In genomic region chr16:70451004-70451340, GRCh38 we compare ENCODE assay signal across 8 cellular contexts. TPM values are rescaled to one million over a fixed set of nuclear protein-coding genes. Genes with fewer than 3 reads are reported as not detected.
A peak's percentile ranks its signal among the peaks of the same experiment; 100 is the strongest.
DNase-seq lines count a peak whose midpoint lies in the region; ATAC-seq, FAIRE-seq and TF ChIP-seq lines count a peak whose summit lies in the region.
"Not testable (repeated sequence)": the region's sequence is repeated elsewhere in the genome, so short reads cannot be mapped to it uniquely, and the experiment has no call there.

No MANE protein-coding gene starts in this region.

- H3K4me3 Mint-ChIP-seq in astrocyte (ENCODE audit: unreplicated experiment) = not testable (repeated sequence)

- H3K27ac Mint-ChIP-seq in astrocyte (ENCODE audit: unreplicated experiment) = not testable (repeated sequence)

- POLR2A ChIA-PET in BJ (lab: Charles Lee) = not testable (repeated sequence)

- not testable (repeated sequence) for H3K36me3 ChIP-seq in BJ (ENCODE audit: control insufficient read depth, insufficient read depth, low read length); astrocyte (ENCODE audit: insufficient read depth, low read length); esophagus (ENCODE audit: control insufficient read depth in 2 of 2, insufficient read depth in 2 of 2, low read length in 1 of 2); kidney epithelial cell (ENCODE audit: control insufficient read depth, insufficient read depth, low read length)

- CTCF ChIA-PET in BJ (lab: Yijun Ruan, JAX) = interaction anchor here (1.9 kb wide), 1 partner anchor 11 kb away, joined by 4 read pairs; the partner anchor contains the start of gene ST3GAL2

- not testable (repeated sequence) for H4K20me1 ChIP-seq in astrocyte (ENCODE audit: insufficient read depth, low read length)

- not testable (repeated sequence) for H3K36me3 Mint-ChIP-seq in astrocyte (ENCODE audit: low read depth, unreplicated experiment)

- H3K4me1 ChIP-seq in astrocyte (ENCODE audit: insufficient read depth, low read length); esophagus (ENCODE audit: control insufficient read depth in 2 of 2, insufficient read depth in 2 of 2, low read length in 1 of 2): not testable (repeated sequence)

- H3K9me3 Mint-ChIP-seq in astrocyte (ENCODE audit: unreplicated experiment) = not testable (repeated sequence)

- H3K4me3 ChIP-seq in BJ (ENCODE audit: low read depth, low read length) (0 out of 2 replicates have a peak overlapping the region, but pooled peaks have one; percentile 8), choroid plexus epithelial cell (ENCODE audit: low read depth, low read length) (peak overlapping the region; percentile 53), esophagus (ENCODE audit: low read depth in 1 of 2, low read length in 2 of 2) (peak overlapping the region; percentile 5 to 15), kidney epithelial cell (ENCODE audit: low read depth, low read length) (peak overlapping the region; percentile 21), skin epidermis (peak overlapping the region in 5 of 7 experiments; percentile 4 to 27 (median 12))
- not testable (repeated sequence) for H3K4me3 ChIP-seq in astrocyte (ENCODE audit: insufficient read depth, low read depth, low read length)

- H3K9me3 ChIP-seq in astrocyte (ENCODE audit: insufficient read depth, low read depth, low read length); esophagus (ENCODE audit: control insufficient read depth in 2 of 2, insufficient read depth in 1 of 2, low read depth in 1 of 2, low read length in 1 of 2): not testable (repeated sequence)

- WGBS in esophagus, 2 donors = 39 to 60% methylated on average over 22 to 25 of the region's 25 CpGs

- not testable (repeated sequence) for H3K27me3 Mint-ChIP-seq in astrocyte (ENCODE audit: low read depth, unreplicated experiment)

- peak overlapping the region; percentile 66 for H2AFZ ChIP-seq in astrocyte (ENCODE audit: low read depth, low read length)

- FAIRE-seq in astrocyte (lab: Jason Lieb, UNC) = not testable (repeated sequence)

- H3K4me1 Mint-ChIP-seq in astrocyte (ENCODE audit: low read depth, unreplicated experiment) = not testable (repeated sequence)

- not testable (repeated sequence) for ATAC-seq in Right ventricle myocardium superior (ENCODE audit: poor library complexity)

- not testable (repeated sequence) for TF ChIP-seq CTCF in BJ (IDR thresholded peaks at IDR 0.05; ENCODE audit: insufficient read depth, low read depth, low read length); astrocyte (IDR thresholded peaks at IDR 0.05; ENCODE audit: insufficient read depth, low read depth, low read length); choroid plexus epithelial cell (conservative IDR thresholded peaks at IDR 0.05; ENCODE audit: low read depth, low read length); kidney epithelial cell (IDR thresholded peaks at IDR 0.05; ENCODE audit: insufficient read depth, low read length, poor library complexity, severe bottlenecking)

- H3K27ac ChIP-seq in astrocyte (ENCODE audit: low read depth, low read length); esophagus (ENCODE audit: low read depth in 2 of 2, low read length in 1 of 2): not testable (repeated sequence)
- peak overlapping the region in 1 of 21 experiments; percentile 25 for H3K27ac ChIP-seq in skin epidermis

- not testable (repeated sequence) for H3K27me3 ChIP-seq in BJ (ENCODE audit: control insufficient read depth, insufficient read depth, low read length); astrocyte (ENCODE audit: insufficient read depth, low read length); esophagus (ENCODE audit: control insufficient read depth in 1 of 2, insufficient read depth in 2 of 2, low read length in 2 of 2); kidney epithelial cell (ENCODE audit: control insufficient read depth, insufficient read depth, low read length)

- not testable (repeated sequence) for H3K79me2 ChIP-seq in astrocyte (ENCODE audit: insufficient read depth, low read length)

- H3K9ac ChIP-seq in astrocyte (ENCODE audit: low read length) = not testable (repeated sequence)

- peak overlapping the region; percentile 46 for H3K4me2 ChIP-seq in astrocyte (ENCODE audit: low read length)

- intact Hi-C loops in Right ventricle myocardium superior (cut with DNase I) = not testable (repeated sequence)

- not testable (repeated sequence) for DNase-seq in BJ (ENCODE audit: low read depth); astrocyte (ENCODE audit: low read depth); choroid plexus epithelial cell (ENCODE audit: low read depth); kidney epithelial cell (ENCODE audit: low read depth)
- DNase-seq in Right ventricle myocardium superior (peak; percentile 32), retina (peak; percentile 28)

RNA-seq across cellular contexts. Expression of gene FCSK, which starts 3.4 kb away (rescaled TPM):
- polyA plus RNA-seq in BJ (2011; rRNA removed) (4.7 and 9.0 TPM in 2 replicates), esophagus (10 to 100 TPM in 1 of 2 donors, 1 to 10 TPM in 1; 7.6 to 11.3 TPM)
- polyA minus RNA-seq in BJ (2011; rRNA and poly(A)+ RNA removed) = 7.4 and 8.4 TPM in 2 replicates
- total RNA-seq in astrocyte (9.7 and 12.0 TPM in 2 replicates), Right ventricle myocardium superior (8.0 TPM), kidney epithelial cell (19.9 and 23.2 TPM in 2 replicates)

RNA-seq across cellular contexts. Expression of gene ST3GAL2, which starts 12.1 kb away (rescaled TPM):
- polyA plus RNA-seq in BJ (2011; rRNA removed) (20.3 and 24.7 TPM in 2 replicates), esophagus (1 to 10 TPM; 1.6 to 1.7 TPM)
- polyA minus RNA-seq in BJ (2011; rRNA and poly(A)+ RNA removed) = 33.0 and 40.4 TPM in 2 replicates
- total RNA-seq in astrocyte (108 and 130 TPM in 2 replicates), Right ventricle myocardium superior (19.6 TPM), kidney epithelial cell (22.6 and 24.9 TPM in 2 replicates)
